ENCODE assay signal across 11 cellular contexts in the genomic region with DNA sequence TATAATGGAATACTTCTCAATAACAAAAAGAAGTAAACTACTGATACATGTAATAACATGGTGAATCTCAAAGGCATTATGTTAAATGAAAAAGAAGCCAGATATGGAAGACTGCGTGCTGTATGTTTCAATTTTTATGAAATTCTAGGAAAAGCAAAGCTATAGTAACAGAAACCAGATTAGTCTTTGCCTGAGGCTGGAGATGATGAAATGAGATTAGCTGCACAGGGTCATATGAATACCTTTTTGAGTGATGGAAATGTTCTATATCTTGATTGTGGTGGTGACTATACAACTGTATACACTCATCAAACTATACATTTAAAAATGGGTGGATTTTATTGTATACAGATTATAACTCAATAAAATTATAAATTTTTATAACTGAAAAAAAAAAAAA.
"Had no signal": no experiment of that assay in that cellular context is flagged by ENCODE, and none has a peak within 500 bp of the region (broad histone marks: within the 10 kb centered on the region; RNA-seq: fewer than 3 reads in every experiment).

No MANE protein-coding gene starts in this region.

- H3K4me1 ChIP-seq: HAP-1 had no signal

- H2AFZ ChIP-seq: GM23248, GM23338 had no signal

- FAIRE-seq: H1, H54 had no signal

- H3K27ac ChIP-seq: GM23248 had no signal

- H3K27ac Mint-ChIP-seq: GM23338, H9, HFFc6 had no signal

- H3K4me1 Mint-ChIP-seq: GM23338 had no signal

- H3K4me3 ChIP-seq: GM23248, GM23338, HAP-1 had no signal

- ATAC-seq: GM23338, HCT116 had no signal

- H3K9me3 ChIP-seq: HAP-1 had no signal

- H3K4me3 Mint-ChIP-seq: GM23338, H9, HFFc6 had no signal

- H3K9ac ChIP-seq: GM23248 had no signal

- DNase-seq: GM23248, GOT3, H7, H9, HCEC 1CT, HFFc6 had no signal

- H3K4me2 ChIP-seq: GM23338 had no signal

- H3K36me3 ChIP-seq: HAP-1 had no signal
